Comparison of ENCODE assay signal across 9 cellular contexts in genomic region chr1:24946861-24947658, GRCh38. TPM values are rescaled to one million over a fixed set of nuclear protein-coding genes. Genes with fewer than 3 reads are reported as not detected.
DNase-seq lines count a peak whose midpoint lies in the region; ATAC-seq and TF ChIP-seq lines count a peak whose summit lies in the region.
"Had no signal": no experiment of that assay in that cellular context is flagged by ENCODE, and none has a peak within 500 bp of the region (broad histone marks: within the 10 kb centered on the region; RNA-seq: fewer than 3 reads in every experiment).

No MANE protein-coding gene starts in this region.

- H3K4me1 ChIP-seq in spleen: peaks cover 0 to 17% (median 10%) of the 10 kb centered on the region in 6 donors

- H3K4me3 ChIP-seq in spleen: no peak overlapping the region

- ATAC-seq in GM18858 (IDR thresholded peaks at IDR 0.05; ENCODE audit: unreplicated experiment) (peak; percentile 69), HG02763 (IDR thresholded peaks at IDR 0.05; ENCODE audit: unreplicated experiment) (peak; percentile 66)

- TF ChIP-seq CTCF in spleen (IDR thresholded peaks at IDR 0.05 in 8 of 11, conservative IDR thresholded peaks at IDR 0.05 in 3 of 11): no peak

- H3K27ac ChIP-seq in spleen: no peak overlapping the region

- H3K27me3 ChIP-seq in spleen (replicated peaks in 1 of 7): no peaks in the 10 kb centered on the region

- WGBS in spleen, 5 donors: 70 to 80% (median 79%) methylated on average over 10 to 13 of the region's 13 CpGs

- DNase-seq in AG08395 (ENCODE audit: low spot score): peak; percentile 63
- peak; percentile 90 for DNase-seq in RPMI7951 (ENCODE audit: low read depth)
- DNase-seq in spleen: no peak
- no peak for DNase-seq in amniotic stem cell (lab: John Stamatoyannopoulos, UW)
- no peak for DNase-seq in activated gamma-delta T cell (lab: John Stamatoyannopoulos, UW)
- no peak for DNase-seq in RPMI8226
- DNase-seq: NCI-H2081 had no signal

- intact Hi-C loops in spleen (cut with DNase I; ENCODE audit: low total_unique reads): no loop called here

- no peak for TF ChIP-seq POLR2A in spleen (IDR thresholded peaks at IDR 0.05)

- no peaks in the 10 kb centered on the region for H3K9me3 ChIP-seq in spleen

- H3K36me3 ChIP-seq in spleen: no peaks in the 10 kb centered on the region

RNA-seq across cellular contexts. Expression of gene RUNX3, which starts 17.0 kb away (rescaled TPM):
- 9.5 and 10.4 TPM in 2 replicates for total RNA-seq in RPMI7951 (2014; rRNA removed; shearing (Covaris generic))
- total RNA-seq in spleen: 10 to 100 TPM; 38.1 to 76.3 (median 52.3) TPM
- 10 to 100 TPM; 17.3 to 22.1 (median 18.2) TPM for polyA plus RNA-seq in spleen

Comparison
In these comparisons a context has a peak if more than half of its experiments do, and no peak if none do; other contexts are left out.
1. DNase-seq: peak in AG08395 (single experiment) and RPMI7951 (single experiment); none in spleen (single experiment), amniotic stem cell (single experiment), activated gamma-delta T cell (single experiment) and RPMI8226 (single experiment).